ENCODE assay signal across 8 cellular contexts in the genomic region with DNA sequence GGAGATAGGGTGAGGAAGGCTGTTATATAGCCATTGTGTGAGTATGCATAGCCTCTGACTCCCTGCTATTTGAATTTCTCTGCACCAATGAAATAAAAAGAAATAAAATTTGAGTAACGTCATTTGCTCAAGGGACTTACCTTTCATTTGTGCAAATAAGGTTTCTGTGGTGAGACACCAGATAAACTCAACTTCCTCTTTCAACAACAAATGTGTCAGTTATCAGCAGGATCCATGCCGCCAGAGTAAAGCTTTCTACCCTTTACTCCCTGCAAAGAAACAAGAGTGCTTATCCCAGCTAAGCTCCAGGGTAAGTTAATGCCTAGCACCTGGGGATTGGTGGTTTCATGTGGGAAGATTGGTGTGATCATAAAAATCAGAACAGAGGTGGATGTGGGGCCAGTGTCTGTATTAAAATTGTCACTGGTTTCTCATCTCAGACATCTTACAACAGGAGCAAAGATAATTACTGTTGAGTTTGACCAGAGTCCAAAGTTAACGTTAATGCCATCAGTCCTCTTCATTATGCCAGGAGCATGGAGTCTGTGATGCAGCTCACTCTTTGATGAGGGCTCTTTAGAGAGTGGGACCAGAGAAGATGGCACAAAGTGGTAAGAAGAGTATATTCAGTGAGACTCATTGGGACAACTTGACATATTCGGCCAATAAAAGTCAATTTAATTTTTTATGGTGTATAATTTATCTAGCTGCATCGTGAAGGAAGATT. TPM values are rescaled to one million over a fixed set of nuclear protein-coding genes. Genes with fewer than 3 reads are reported as not detected.
A peak's percentile ranks its signal among the peaks of the same experiment; 100 is the strongest.
DNase-seq lines count a peak whose midpoint lies in the region; ATAC-seq and TF ChIP-seq lines count a peak whose summit lies in the region.

A gene with protein sequence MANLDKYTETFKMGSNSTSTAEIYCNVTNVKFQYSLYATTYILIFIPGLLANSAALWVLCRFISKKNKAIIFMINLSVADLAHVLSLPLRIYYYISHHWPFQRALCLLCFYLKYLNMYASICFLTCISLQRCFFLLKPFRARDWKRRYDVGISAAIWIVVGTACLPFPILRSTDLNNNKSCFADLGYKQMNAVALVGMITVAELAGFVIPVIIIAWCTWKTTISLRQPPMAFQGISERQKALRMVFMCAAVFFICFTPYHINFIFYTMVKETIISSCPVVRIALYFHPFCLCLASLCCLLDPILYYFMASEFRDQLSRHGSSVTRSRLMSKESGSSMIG (plus strand): TSS at position 206 of the 727 bp plus-strand sequence. CDS start 15,130 bp downstream, outside the sequence.

- ATAC-seq in HG03159 (IDR thresholded peaks at IDR 0.05; ENCODE audit: unreplicated experiment): peak; percentile 86
- peak; percentile 82 for ATAC-seq in activated CD4-positive, CD25-positive, alpha-beta regulatory T cell treated with anti-CD3 and anti-CD28 coated beads, Interleukin-2, amount 50 U/mL, for 24 hours
- ATAC-seq in foreskin keratinocyte: no peak

- peak; percentile 6 for DNase-seq in stimulated activated CD8-positive, alpha-beta memory T cell treated with anti-CD3 and anti-CD28 coated beads, Interleukin-12 subunit alpha, Interleukin-12 subunit beta, amount 100 ng/mL, for 1 hour (ENCODE audit: low read depth)
- DNase-seq in stimulated activated CD8-positive, alpha-beta memory T cell treated with anti-CD3 and anti-CD28 coated beads, Interleukin-4, amount 100 ng/mL, for 48 hours: no peak
- DNase-seq in transverse colon: peak; percentile 24
- no peak for DNase-seq in foreskin keratinocyte
- DNase-seq in NCI-H345 (lab: John Stamatoyannopoulos, UW): no peak
- no peak for DNase-seq in foreskin fibroblast

- intact Hi-C loops in transverse colon (cut with DNase I; ENCODE audit: low total_unique reads): no loop called here

- H3K9me3 ChIP-seq in transverse colon: no peaks in the 10 kb centered on the region

- in situ Hi-C loops in transverse colon (cut with MboI; ENCODE audit: low pct_ligation_motif_present in 1 of 4, low pct_unique_long_range_greater_than_20kb in 1 of 4, low sequenced_read_pairs in 3 of 4): no loop called here

- TF ChIP-seq EP300 in transverse colon (IDR thresholded peaks at IDR 0.05; ENCODE audit: low read depth): no peak

- TF ChIP-seq CTCF in transverse colon (IDR thresholded peaks at IDR 0.05): no peak
- TF ChIP-seq CTCF in foreskin keratinocyte (conservative IDR thresholded peaks at IDR 0.05): no peak
- TF ChIP-seq CTCF in foreskin fibroblast (IDR thresholded peaks at IDR 0.05; ENCODE audit: low read depth, low read length): no peak

- 30 to 33% methylated on average over 3 to 5 of the region's 5 CpGs for WGBS in transverse colon (ENCODE audit: low coverage in 1 of 2), 2 donors

- H3K4me1 ChIP-seq in transverse colon: no peaks in the 10 kb centered on the region
- H3K4me1 ChIP-seq in foreskin keratinocyte: no peaks in the 10 kb centered on the region

- H3K4me3 ChIP-seq in transverse colon: no peak within 1 kb of the TSS
- H3K4me3 ChIP-seq in foreskin fibroblast (ENCODE audit: low read depth in 1 of 2, low read length in 2 of 2): no peak within 1 kb of the TSS

- H3K27me3 ChIP-seq in transverse colon (no peaks in the 10 kb centered on the region), foreskin keratinocyte (no peaks in the 10 kb centered on the region)

- H3K36me3 ChIP-seq in transverse colon: no peaks in the 10 kb centered on the region

- H3K27ac ChIP-seq in transverse colon (peak within 1 kb of the TSS in 3 of 4 donors; percentile 15 to 43 (median 40)), foreskin keratinocyte (no peak within 1 kb of the TSS)

- TF ChIP-seq POLR2A in transverse colon (IDR thresholded peaks at IDR 0.05): peak; percentile 60

RNA-seq across cellular contexts. Expression of the gene that starts here (rescaled TPM):
- total RNA-seq in transverse colon (10 to 100 TPM in 1 of 4 donors, 1 to 10 TPM in 2, not detected in 1; 1.1 to 11.3 (median 2.0) TPM), foreskin keratinocyte (not detected in 2 replicates)
- polyA plus RNA-seq in foreskin keratinocyte: not detected in 2 replicates

Comparison
In these comparisons a context has a peak if more than half of its experiments do, and no peak if none do; other contexts are left out.
1. DNase-seq: peak in stimulated activated CD8-positive, alpha-beta memory T cell treated with anti-CD3 and anti-CD28 coated beads, Interleukin-12 subunit alpha, Interleukin-12 subunit beta, amount 100 ng/mL, for 1 hour (single experiment) and transverse colon (single experiment); none in stimulated activated CD8-positive, alpha-beta memory T cell treated with anti-CD3 and anti-CD28 coated beads, Interleukin-4, amount 100 ng/mL, for 48 hours (single experiment), foreskin keratinocyte (0 of 2), NCI-H345 (single experiment) and foreskin fibroblast (0 of 2).